ENCODE assay signal across 11 cellular contexts in genomic region chr10:43452356-43452914, GRCh38. TPM values are rescaled to one million over a fixed set of nuclear protein-coding genes. Genes with fewer than 3 reads are reported as not detected.
A peak's percentile ranks its signal among the peaks of the same experiment; 100 is the strongest.
DNase-seq lines count a peak whose midpoint lies in the region; ATAC-seq, FAIRE-seq and TF ChIP-seq lines count a peak whose summit lies in the region.
"Had no signal": no experiment of that assay in that cellular context is flagged by ENCODE, and none has a peak within 500 bp of the region (broad histone marks: within the 10 kb centered on the region; RNA-seq: fewer than 3 reads in every experiment).

No MANE protein-coding gene starts in this region.

- CTCF ChIA-PET in activated CD8-positive, alpha-beta memory T cell treated with anti-CD3 and anti-CD28 coated beads, Interleukin-2, amount 10 ng/mL, durations not matched to agents 7 days and 5 days (lab: Charles Lee) = interaction anchor here (0.9 to 1.7 kb wide), 3 partner anchors 34 to 62 kb away, joined by 3 to 6 read pairs (median 5); no protein-coding TSS in a partner anchor

- H3K27me3 ChIP-seq in RWPE2 (ENCODE audit: insufficient read depth, poor library complexity, severe bottlenecking) = no peaks in the 10 kb centered on the region
- H3K27me3 ChIP-seq in esophagus squamous epithelium = no peaks in the 10 kb centered on the region
- H3K27me3 ChIP-seq in stomach = no peaks in the 10 kb centered on the region
- H3K27me3 ChIP-seq: MG63, uterus had no signal

- no peak for TF ChIP-seq CTCF in RWPE2 (IDR thresholded peaks at IDR 0.05; ENCODE audit: poor library complexity, severe bottlenecking)
- TF ChIP-seq CTCF in esophagus squamous epithelium (IDR thresholded peaks at IDR 0.05) = no peak
- TF ChIP-seq CTCF in stomach (IDR thresholded peaks at IDR 0.05) = no peak
- no peak for TF ChIP-seq CTCF in D721Med (IDR thresholded peaks at IDR 0.05; ENCODE audit: insufficient read depth, missing control alignments)

- no peaks in the 10 kb centered on the region for H3K9me3 ChIP-seq in RWPE2 (ENCODE audit: severe bottlenecking)
- H3K9me3 ChIP-seq in esophagus squamous epithelium = no peaks in the 10 kb centered on the region
- H3K9me3 ChIP-seq in stomach = no peaks in the 10 kb centered on the region
- H3K9me3 ChIP-seq: MG63, uterus had no signal

- H3K4me3 Mint-ChIP-seq in activated CD8-positive, alpha-beta memory T cell treated with anti-CD3 and anti-CD28 coated beads, Interleukin-2, amount 10 ng/mL, durations not matched to agents 7 days and 5 days = peak overlapping the region; percentile 68
- H3K4me3 Mint-ChIP-seq: endodermal cell had no signal

- H3K36me3 ChIP-seq in RWPE2 (ENCODE audit: low read depth) = peaks cover 4% of the 10 kb centered on the region; the same call in 1 of the 2 replicates
- H3K36me3 ChIP-seq in esophagus squamous epithelium = no peaks in the 10 kb centered on the region
- no peaks in the 10 kb centered on the region for H3K36me3 ChIP-seq in stomach
- H3K36me3 ChIP-seq: uterus had no signal

- H3K4me1 Mint-ChIP-seq in activated CD8-positive, alpha-beta memory T cell treated with anti-CD3 and anti-CD28 coated beads, Interleukin-2, amount 10 ng/mL, durations not matched to agents 7 days and 5 days = peaks cover 40% of the 10 kb centered on the region

- H3K27ac Mint-ChIP-seq in activated CD8-positive, alpha-beta memory T cell treated with anti-CD3 and anti-CD28 coated beads, Interleukin-2, amount 10 ng/mL, durations not matched to agents 7 days and 5 days = peak overlapping the region; percentile 97
- H3K27ac Mint-ChIP-seq: endodermal cell had no signal

- H3K27me3 Mint-ChIP-seq in activated CD8-positive, alpha-beta memory T cell treated with anti-CD3 and anti-CD28 coated beads, Interleukin-2, amount 10 ng/mL, durations not matched to agents 7 days and 5 days = no peaks in the 10 kb centered on the region

- no peaks in the 10 kb centered on the region for H3K9me3 Mint-ChIP-seq in activated CD8-positive, alpha-beta memory T cell treated with anti-CD3 and anti-CD28 coated beads, Interleukin-2, amount 10 ng/mL, durations not matched to agents 7 days and 5 days (ENCODE audit: low read depth)

- no peak for TF ChIP-seq EP300 in stomach (IDR thresholded peaks at IDR 0.05)

- ATAC-seq in activated CD8-positive, alpha-beta memory T cell treated with anti-CD3 and anti-CD28 coated beads, Interleukin-2, amount 10 ng/mL, durations not matched to agents 7 days and 5 days = no peak
- ATAC-seq in RWPE2 (ENCODE audit: low read depth) = no peak
- no peak for ATAC-seq in GM21526 (IDR thresholded peaks at IDR 0.05; ENCODE audit: low FRiP score, unreplicated experiment)

- peaks cover 12% of the 10 kb centered on the region for H3K36me3 Mint-ChIP-seq in activated CD8-positive, alpha-beta memory T cell treated with anti-CD3 and anti-CD28 coated beads, Interleukin-2, amount 10 ng/mL, durations not matched to agents 7 days and 5 days

- peaks cover 12% of the 10 kb centered on the region for H3K4me1 ChIP-seq in RWPE2 (ENCODE audit: insufficient read depth, poor library complexity, severe bottlenecking)
- H3K4me1 ChIP-seq in esophagus squamous epithelium = peaks cover 34 to 57% (median 35%) of the 10 kb centered on the region in 3 donors
- H3K4me1 ChIP-seq in stomach = peaks cover 15 to 35% (median 20%) of the 10 kb centered on the region in 4 donors
- H3K4me1 ChIP-seq: uterus had no signal

- H3K4me3 ChIP-seq in RWPE2 (ENCODE audit: severe bottlenecking) = no peak overlapping the region
- peak overlapping the region in 1 of 4 donors; percentile 5 for H3K4me3 ChIP-seq in esophagus squamous epithelium
- H3K4me3 ChIP-seq in stomach = no peak overlapping the region
- H3K4me3 ChIP-seq: MG63, uterus had no signal

- DNase-seq in activated CD8-positive, alpha-beta memory T cell treated with anti-CD3 and anti-CD28 coated beads, Interleukin-2, amount 10 ng/mL, durations not matched to agents 7 days and 5 days = no peak
- DNase-seq in activated CD8-positive, alpha-beta memory T cell treated with anti-CD3 and anti-CD28 coated beads, Interleukin-2, amount 50 U/mL, for 4 hours = no peak
- DNase-seq in RWPE2 (ENCODE audit: low spot score) (no peak), esophagus squamous epithelium (lab: John Stamatoyannopoulos, UW) (no peak), stomach (no peak), NCI-H524 (lab: John Stamatoyannopoulos, UW) (no peak), D721Med (ENCODE audit: insufficient read length, low spot score) (no peak)
- DNase-seq: endodermal cell, MG63, uterus had no signal

- TF ChIP-seq POLR2A in esophagus squamous epithelium (IDR thresholded peaks at IDR 0.05) = no peak
- no peak for TF ChIP-seq POLR2A in stomach (IDR thresholded peaks at IDR 0.05)

- intact Hi-C loops in esophagus squamous epithelium (cut with DNase I) (no loop called here), stomach (cut with DNase I; ENCODE audit: low total_unique reads) (loop anchor here (5.0 kb wide), 1 partner anchor 60 kb away; no protein-coding TSS in a partner anchor)

- peak overlapping the region; percentile 82 for H3K27ac ChIP-seq in RWPE2 (ENCODE audit: poor library complexity, severe bottlenecking)
- H3K27ac ChIP-seq in esophagus squamous epithelium = peak overlapping the region; percentile 65 to 92 (median 82)
- peak overlapping the region in 4 of 5 donors; percentile 9 to 61 (median 24) for H3K27ac ChIP-seq in stomach
- H3K27ac ChIP-seq: uterus had no signal

- no peak for FAIRE-seq in D721Med (lab: Jason Lieb, UNC)

- WGBS in esophagus squamous epithelium, 2 donors = 30 to 35% methylated on average over 4 of the region's 4 CpGs
- 65 to 78% (median 68%) methylated on average over 4 of the region's 4 CpGs for whole genome bisulfite sequencing in stomach, 5 donors

RNA-seq across cellular contexts. Expression of gene ZNF487, which starts 15.5 kb away (rescaled TPM):
- total RNA-seq in activated CD8-positive, alpha-beta memory T cell treated with anti-CD3 and anti-CD28 coated beads, Interleukin-2, amount 10 ng/mL, durations not matched to agents 7 days and 5 days = 1 to 10 TPM; 1.9 to 2.7 TPM
- 1 to 10 TPM; 1.7 to 4.6 (median 4.2) TPM for total RNA-seq in esophagus squamous epithelium
- 10 to 100 TPM in 1 of 5 donors, 1 to 10 TPM in 3, under 1 TPM in 1; 0.45 to 11.0 (median 4.8) TPM for total RNA-seq in stomach
- polyA plus RNA-seq in stomach = 1 to 10 TPM; 3.7 to 8.4 (median 4.3) TPM

RNA-seq across cellular contexts. Expression of gene HNRNPF, which starts 43.4 kb away (rescaled TPM):
- 100 to 1,000 TPM; 446 to 512 TPM for total RNA-seq in activated CD8-positive, alpha-beta memory T cell treated with anti-CD3 and anti-CD28 coated beads, Interleukin-2, amount 10 ng/mL, durations not matched to agents 7 days and 5 days
- total RNA-seq in esophagus squamous epithelium (100 to 1,000 TPM; 154 to 229 (median 189) TPM), stomach (100 to 1,000 TPM in 2 of 5 donors, 10 to 100 TPM in 3; 36.2 to 169 (median 87.0) TPM)
- 100 to 1,000 TPM in 1 of 3 donors, 10 to 100 TPM in 2; 74.7 to 131 (median 87.5) TPM for polyA plus RNA-seq in stomach

Comparison
In these comparisons a context has a peak if more than half of its experiments do, and no peak if none do; other contexts are left out.
1. H3K27ac ChIP-seq: peak in every context shown above with its lines; median percentile 82 in esophagus squamous epithelium; 82 in RWPE2; 24 in stomach.